Comparison of ENCODE assay signal across 1 cellular context in genomic region chr5:80160242-80160641, GRCh38.
TF ChIP-seq lines count a peak whose summit lies in the region.

No MANE protein-coding gene starts in this region.

TF ChIP-seq in H1, 55 proteins besides CTCF, POLR2A, EP300 and RAD21:
- TF ChIP-seq MAFK (IDR thresholded peaks at IDR 0.05; ENCODE audit: low read depth, low read length) (no peak), SRF (IDR thresholded peaks at IDR 0.05; ENCODE audit: low read depth, low read length) (no peak), SP4 (IDR thresholded peaks at IDR 0.05; ENCODE audit: low read length) (no peak), ATF2 (IDR thresholded peaks at IDR 0.05; ENCODE audit: low read length) (no peak), SAP30 (IDR thresholded peaks at IDR 0.05; ENCODE audit: insufficient read depth, insufficient replicate concordance, low read length) (no peak), RNF2 (IDR thresholded peaks at IDR 0.05; ENCODE audit: borderline replicate concordance, low read depth, low read length, missing control alignments, poor library complexity, severe bottlenecking) (no peak), POLR2AphosphoS5 (IDR thresholded peaks at IDR 0.05; ENCODE audit: low read depth, low read length) (no peak), CHD2 (IDR thresholded peaks at IDR 0.05; ENCODE audit: low read length) (no peak), CTBP2 (IDR thresholded peaks at IDR 0.05; ENCODE audit: borderline replicate concordance, insufficient read depth, insufficient read length, low read length) (no peak), GABPA (IDR thresholded peaks at IDR 0.05; ENCODE audit: borderline replicate concordance, insufficient read depth, low read length) (no peak), EZH2 (IDR thresholded peaks at IDR 0.05; ENCODE audit: low read depth, low read length, severe bottlenecking) (no peak), RXRA (IDR thresholded peaks at IDR 0.05; ENCODE audit: insufficient read depth, low read depth, low read length) (no peak), RFX5 (IDR thresholded peaks at IDR 0.05; ENCODE audit: borderline replicate concordance, low read depth, low read length) (no peak), ASH2L (IDR thresholded peaks at IDR 0.05; ENCODE audit: low read length) (no peak), KDM1A (IDR thresholded peaks at IDR 0.05; ENCODE audit: borderline replicate concordance, low read length) (no peak), CHD7 (IDR thresholded peaks at IDR 0.05; ENCODE audit: insufficient replicate concordance, low read length) (no peak), RBBP5 (IDR thresholded peaks at IDR 0.05; ENCODE audit: borderline replicate concordance, low read depth, low read length) (no peak), EGR1 (IDR thresholded peaks at IDR 0.05; ENCODE audit: borderline replicate concordance, low read depth, low read length) (no peak)
